ENCODE assay signal across 1 cellular context in genomic region chr6:3258720-3259490, GRCh38.
TF ChIP-seq lines count a peak whose summit lies in the region.

A gene with protein sequence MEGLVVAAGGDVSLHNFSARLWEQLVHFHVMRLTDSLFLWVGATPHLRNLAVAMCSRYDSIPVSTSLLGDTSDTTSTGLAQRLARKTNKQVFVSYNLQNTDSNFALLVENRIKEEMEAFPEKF (plus strand): TSS chr6:3258947. CDS start chr6:3259023, 76 bp downstream.

TF ChIP-seq in neural cell, 6 proteins besides CTCF, POLR2A, EP300 and RAD21 (continued from another document):
- TF ChIP-seq, protein P1, sequence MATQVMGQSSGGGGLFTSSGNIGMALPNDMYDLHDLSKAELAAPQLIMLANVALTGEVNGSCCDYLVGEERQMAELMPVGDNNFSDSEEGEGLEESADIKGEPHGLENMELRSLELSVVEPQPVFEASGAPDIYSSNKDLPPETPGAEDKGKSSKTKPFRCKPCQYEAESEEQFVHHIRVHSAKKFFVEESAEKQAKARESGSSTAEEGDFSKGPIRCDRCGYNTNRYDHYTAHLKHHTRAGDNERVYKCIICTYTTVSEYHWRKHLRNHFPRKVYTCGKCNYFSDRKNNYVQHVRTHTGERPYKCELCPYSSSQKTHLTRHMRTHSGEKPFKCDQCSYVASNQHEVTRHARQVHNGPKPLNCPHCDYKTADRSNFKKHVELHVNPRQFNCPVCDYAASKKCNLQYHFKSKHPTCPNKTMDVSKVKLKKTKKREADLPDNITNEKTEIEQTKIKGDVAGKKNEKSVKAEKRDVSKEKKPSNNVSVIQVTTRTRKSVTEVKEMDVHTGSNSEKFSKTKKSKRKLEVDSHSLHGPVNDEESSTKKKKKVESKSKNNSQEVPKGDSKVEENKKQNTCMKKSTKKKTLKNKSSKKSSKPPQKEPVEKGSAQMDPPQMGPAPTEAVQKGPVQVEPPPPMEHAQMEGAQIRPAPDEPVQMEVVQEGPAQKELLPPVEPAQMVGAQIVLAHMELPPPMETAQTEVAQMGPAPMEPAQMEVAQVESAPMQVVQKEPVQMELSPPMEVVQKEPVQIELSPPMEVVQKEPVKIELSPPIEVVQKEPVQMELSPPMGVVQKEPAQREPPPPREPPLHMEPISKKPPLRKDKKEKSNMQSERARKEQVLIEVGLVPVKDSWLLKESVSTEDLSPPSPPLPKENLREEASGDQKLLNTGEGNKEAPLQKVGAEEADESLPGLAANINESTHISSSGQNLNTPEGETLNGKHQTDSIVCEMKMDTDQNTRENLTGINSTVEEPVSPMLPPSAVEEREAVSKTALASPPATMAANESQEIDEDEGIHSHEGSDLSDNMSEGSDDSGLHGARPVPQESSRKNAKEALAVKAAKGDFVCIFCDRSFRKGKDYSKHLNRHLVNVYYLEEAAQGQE (IDR thresholded peaks at IDR 0.05; ENCODE audit: borderline replicate concordance): no peak
- TF ChIP-seq EZH2 (IDR thresholded peaks at IDR 0.05; ENCODE audit: borderline replicate concordance, insufficient read depth, low read length, poor library complexity, severe bottlenecking): no peak
